In the genomic region with DNA sequence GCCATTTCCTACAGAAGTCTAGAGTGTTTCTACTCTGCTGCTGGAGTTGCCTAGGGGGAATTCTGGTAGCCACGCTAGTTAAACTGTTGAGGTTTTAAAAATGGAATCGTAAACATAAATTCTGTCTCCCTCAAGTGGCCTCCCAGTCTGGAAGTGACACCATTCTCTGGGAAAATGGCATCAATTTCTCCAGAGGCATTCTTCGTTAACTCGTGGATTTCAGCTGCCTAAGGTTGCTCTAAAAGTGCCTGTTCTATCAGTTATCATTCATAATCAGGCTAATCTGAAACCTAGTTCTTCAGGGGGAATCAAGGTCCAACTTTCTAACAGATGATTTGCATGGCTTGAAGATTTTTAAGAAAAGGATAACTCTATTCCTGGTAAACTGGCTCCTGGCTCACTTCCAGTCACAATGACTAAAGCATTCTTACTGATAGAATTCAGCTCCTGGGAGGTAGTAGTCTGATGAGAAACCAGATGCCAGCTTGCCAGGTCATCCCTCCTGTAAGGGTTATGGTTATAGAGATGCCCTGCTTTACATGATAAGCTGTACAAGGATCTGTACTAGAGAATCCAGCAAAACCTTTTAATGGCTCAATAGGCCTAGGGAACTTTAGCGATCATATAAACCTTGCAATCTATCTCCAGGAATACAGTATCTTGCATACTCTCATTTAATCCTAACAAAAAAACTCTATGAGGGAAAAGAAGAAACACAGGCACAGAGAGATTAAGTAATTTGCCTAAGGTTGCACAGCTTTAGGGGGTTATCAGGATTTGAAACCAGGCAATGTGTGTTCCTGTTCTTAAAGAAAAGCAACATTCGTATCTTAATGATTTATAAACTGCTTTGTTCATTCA, we compare ENCODE assay signal across 8 cellular contexts. TPM values are rescaled to one million over a fixed set of nuclear protein-coding genes. Genes with fewer than 3 reads are reported as not detected.
DNase-seq lines count a peak whose midpoint lies in the region; ATAC-seq, FAIRE-seq and TF ChIP-seq lines count a peak whose summit lies in the region.

No MANE protein-coding gene starts in this region.

- H3K4me2 ChIP-seq in Loucy (ENCODE audit: low read depth, low read length, poor library complexity, severe bottlenecking) (peak overlapping the region; percentile 92), keratinocyte (ENCODE audit: control insufficient read depth, extremely low read depth, insufficient read depth, low read depth, low read length) (peak overlapping the region; percentile 94)

- no peaks in the 10 kb centered on the region for H3F3A ChIP-seq in Loucy (ENCODE audit: low read depth)

- H4K20me1 ChIP-seq in Loucy (ENCODE audit: insufficient read depth, low read length, poor library complexity, severe bottlenecking), result peaks cover 22% of the 10 kb centered on the region
- no peaks in the 10 kb centered on the region for H4K20me1 ChIP-seq in keratinocyte (ENCODE audit: control insufficient read depth, extremely low read depth, insufficient read depth, low read length)

- H3K36me3 ChIP-seq in ES-I3 (ENCODE audit: insufficient read depth, low read length) (no peaks in the 10 kb centered on the region), Loucy (ENCODE audit: insufficient read depth, low read length) (no peaks in the 10 kb centered on the region), keratinocyte (ENCODE audit: control insufficient read depth in 2 of 2, extremely low read depth in 1 of 2, insufficient read depth in 2 of 2, low read length in 2 of 2) (peaks cover 0 to 12% of the 10 kb centered on the region in 2 experiments), stomach smooth muscle (ENCODE audit: control insufficient read depth in 2 of 2, insufficient read depth in 2 of 2, low read length in 2 of 2) (peaks cover 0 to 2% of the 10 kb centered on the region in 2 donors)

- no peaks in the 10 kb centered on the region for H3K27me3 ChIP-seq in Loucy (ENCODE audit: insufficient read depth, low read length, poor library complexity, severe bottlenecking)
- no peaks in the 10 kb centered on the region for H3K27me3 ChIP-seq in keratinocyte (ENCODE audit: control insufficient read depth, extremely low read depth, insufficient read depth, low read length)
- no peaks in the 10 kb centered on the region for H3K27me3 ChIP-seq in stomach smooth muscle (ENCODE audit: control insufficient read depth in 1 of 2, insufficient read depth in 2 of 2, low read length in 2 of 2)

- FAIRE-seq in keratinocyte (lab: Jason Lieb, UNC), result peak; percentile 83

- H3K9ac ChIP-seq in ES-I3 (ENCODE audit: low read depth, low read length) (peak overlapping the region; percentile 98), Loucy (ENCODE audit: low read depth, low read length, poor library complexity, severe bottlenecking) (peak overlapping the region; percentile 89), keratinocyte (ENCODE audit: control insufficient read depth, extremely low read depth, insufficient read depth, low read length) (peak overlapping the region; percentile 79), stomach smooth muscle (ENCODE audit: low read length in 2 of 2) (peak overlapping the region; percentile 82 to 88)

- H3K79me2 ChIP-seq in Loucy (ENCODE audit: insufficient read depth, low read length) (peaks cover 37% of the 10 kb centered on the region), keratinocyte (ENCODE audit: control insufficient read depth, insufficient read depth, low read length) (peaks cover 51% of the 10 kb centered on the region)

- H3K9me3 ChIP-seq in ES-I3 (ENCODE audit: control insufficient read depth, insufficient read depth, low read length) (no peaks in the 10 kb centered on the region), Loucy (ENCODE audit: insufficient read depth, low read depth, low read length) (no peaks in the 10 kb centered on the region), keratinocyte (ENCODE audit: control insufficient read depth, low read depth, low read length) (no peaks in the 10 kb centered on the region), stomach smooth muscle (ENCODE audit: control insufficient read depth in 2 of 2, low read length in 2 of 2) (no peaks in the 10 kb centered on the region)

- dilution Hi-C loops in keratinocyte (cut with MboI; ENCODE audit: extremely low pct_ligation_motif_present, low sequenced_read_pairs), result no loop called here

- no peak overlapping the region for H2AFZ ChIP-seq in Loucy (ENCODE audit: low read length)
- H2AFZ ChIP-seq in keratinocyte (ENCODE audit: control insufficient read depth, low read length), result no peak overlapping the region

- ATAC-seq in GM21786 (IDR thresholded peaks at IDR 0.05; ENCODE audit: unreplicated experiment), result no peak

- in situ Hi-C loops in astrocyte of the cerebellum (cut with HindIII; ENCODE audit: low sequenced_read_pairs), result no loop called here

- peak overlapping the region; percentile 88 for H3K4me3 ChIP-seq in Loucy (ENCODE audit: low read length, poor library complexity, severe bottlenecking)
- peak overlapping the region; percentile 78 for H3K4me3 ChIP-seq in astrocyte of the cerebellum (ENCODE audit: low read depth, low read length)
- H3K4me3 ChIP-seq in keratinocyte (ENCODE audit: control insufficient read depth in 2 of 3, extremely low read depth in 1 of 3, insufficient read depth in 2 of 3, low read depth in 1 of 3, low read length in 3 of 3), result peak overlapping the region; percentile 81 to 95 (median 92)
- H3K4me3 ChIP-seq in stomach smooth muscle (ENCODE audit: low read length in 2 of 2), result peak overlapping the region; percentile 94 to 95

- peak overlapping the region; percentile 96 for H3K27ac ChIP-seq in keratinocyte (ENCODE audit: control insufficient read depth, insufficient read depth, low read length)
- peak overlapping the region; percentile 76 for H3K27ac ChIP-seq in stomach smooth muscle (ENCODE audit: low read length)

- peaks cover 2% of the 10 kb centered on the region for H3K9me1 ChIP-seq in keratinocyte (ENCODE audit: control insufficient read depth, extremely low read depth, insufficient read depth, low read length)

- no peak for TF ChIP-seq CTCF in Loucy (conservative IDR thresholded peaks at IDR 0.05; ENCODE audit: low read length)
- no peak for TF ChIP-seq CTCF in astrocyte of the cerebellum (IDR thresholded peaks at IDR 0.05; ENCODE audit: low read depth, low read length, missing control alignments)
- TF ChIP-seq CTCF in keratinocyte (optimal IDR thresholded peaks at IDR 0.05 in 1 of 3, IDR thresholded peaks at IDR 0.05 in 1 of 3, conservative IDR thresholded peaks at IDR 0.05 in 1 of 3; ENCODE audit: extremely low read depth in 1 of 3, insufficient read depth in 2 of 3, low read length in 3 of 3), result no peak

- H3K4me1 ChIP-seq in ES-I3 (ENCODE audit: insufficient read depth, low read length), result peaks cover 10% of the 10 kb centered on the region
- peaks cover 41% of the 10 kb centered on the region for H3K4me1 ChIP-seq in Loucy (ENCODE audit: insufficient read depth, low read length, poor library complexity, severe bottlenecking)
- H3K4me1 ChIP-seq in keratinocyte (ENCODE audit: control insufficient read depth, extremely low read depth, insufficient read depth, low read length), result peaks cover 19% of the 10 kb centered on the region
- peaks cover 25% of the 10 kb centered on the region for H3K4me1 ChIP-seq in stomach smooth muscle (ENCODE audit: control insufficient read depth, insufficient read depth, low read length)

- DNase-seq in astrocyte of the cerebellum (ENCODE audit: low read depth) (peak; percentile 76), keratinocyte (ENCODE audit: low read depth, low spot score) (peak; percentile 56), RPMI8226 (no peak), CD1c-positive myeloid dendritic cell (ENCODE audit: extremely low spot score) (no peak)

- H3K9me2 ChIP-seq in Loucy (replicated peaks; ENCODE audit: low read depth, low read length), result no peaks in the 10 kb centered on the region

RNA-seq across cellular contexts. Expression of gene L3HYPDH, which starts 1.5 kb away (rescaled TPM):
- 21.6 to 37.5 TPM (median 28.9 TPM) in 3 replicates for polyA plus RNA-seq in keratinocyte
- polyA plus RNA-seq in keratinocyte (2011; ENCODE audit: low read depth), result 18.1 TPM
- 9.7 and 13.3 TPM in 2 replicates for polyA plus RNA-seq in keratinocyte (2011; cell fraction: cytosol; rRNA removed)
- polyA plus RNA-seq in keratinocyte (2011; cell fraction: nucleus; rRNA removed), result 66.4 and 104 TPM in 2 replicates
- polyA plus RNA-seq in keratinocyte (2012; ENCODE audit: low replicate concordance), result 13.3 and 15.1 TPM in 2 replicates
- polyA minus RNA-seq in keratinocyte, result 4.7 to 37.6 TPM (median 16.3 TPM) in 3 replicates
- 9.4 TPM for polyA minus RNA-seq in keratinocyte (2011; cell fraction: cytosol; rRNA and poly(A)+ RNA removed)
- polyA minus RNA-seq in keratinocyte (2011; cell fraction: nucleus; rRNA and poly(A)+ RNA removed), result 42.8 and 59.3 TPM in 2 replicates

RNA-seq across cellular contexts. Expression of gene JKAMP, which starts 1.6 kb away (rescaled TPM):
- polyA plus RNA-seq in keratinocyte, result 82.1 to 166 TPM (median 145 TPM) in 3 replicates
- 3.3 TPM for polyA plus RNA-seq in keratinocyte (2011; ENCODE audit: low read depth)
- polyA plus RNA-seq in keratinocyte (2011; cell fraction: cytosol; rRNA removed), result 59.0 and 137 TPM in 2 replicates
- 178 and 228 TPM in 2 replicates for polyA plus RNA-seq in keratinocyte (2011; cell fraction: nucleus; rRNA removed)
- polyA plus RNA-seq in keratinocyte (2012; ENCODE audit: low replicate concordance), result 27.6 and 44.4 TPM in 2 replicates
- 62.0 to 103 TPM (median 95.9 TPM) in 3 replicates for polyA minus RNA-seq in keratinocyte
- 32.4 TPM for polyA minus RNA-seq in keratinocyte (2011; cell fraction: cytosol; rRNA and poly(A)+ RNA removed)
- 61.0 and 113 TPM in 2 replicates for polyA minus RNA-seq in keratinocyte (2011; cell fraction: nucleus; rRNA and poly(A)+ RNA removed)

RNA-seq across cellular contexts. Expression of gene GPR135, which starts 17.5 kb away (rescaled TPM):
- polyA plus RNA-seq in keratinocyte, result 0.32 to 0.90 TPM (median 0.45 TPM) in 3 replicates
- 0.82 TPM for polyA plus RNA-seq in keratinocyte (2011; ENCODE audit: low read depth)
- 0.06 and 0.18 TPM in 2 replicates for polyA plus RNA-seq in keratinocyte (2011; cell fraction: cytosol; rRNA removed)
- polyA plus RNA-seq in keratinocyte (2011; cell fraction: nucleus; rRNA removed), result 2.8 and 3.4 TPM in 2 replicates
- polyA plus RNA-seq in keratinocyte (2012; ENCODE audit: low replicate concordance), result 0.29 and 0.58 TPM in 2 replicates
- 0.66 to 2.5 TPM (median 0.85 TPM) in 3 replicates for polyA minus RNA-seq in keratinocyte
- not detected for polyA minus RNA-seq in keratinocyte (2011; cell fraction: cytosol; rRNA and poly(A)+ RNA removed)
- 3.6 and 7.2 TPM in 2 replicates for polyA minus RNA-seq in keratinocyte (2011; cell fraction: nucleus; rRNA and poly(A)+ RNA removed)

Comparison
In these comparisons a context has a peak if more than half of its experiments do, and no peak if none do; other contexts are left out.
1. DNase-seq: peak in astrocyte of the cerebellum (single experiment) and keratinocyte (single experiment); none in RPMI8226 (single experiment) and CD1c-positive myeloid dendritic cell (single experiment).
2. Peak in every context shown above with its lines, with median percentiles within 50 percentile points of each other: H3K9ac ChIP-seq and H3K4me3 ChIP-seq.